16 cellular contexts compared by ENCODE assay signal in the genomic region with DNA sequence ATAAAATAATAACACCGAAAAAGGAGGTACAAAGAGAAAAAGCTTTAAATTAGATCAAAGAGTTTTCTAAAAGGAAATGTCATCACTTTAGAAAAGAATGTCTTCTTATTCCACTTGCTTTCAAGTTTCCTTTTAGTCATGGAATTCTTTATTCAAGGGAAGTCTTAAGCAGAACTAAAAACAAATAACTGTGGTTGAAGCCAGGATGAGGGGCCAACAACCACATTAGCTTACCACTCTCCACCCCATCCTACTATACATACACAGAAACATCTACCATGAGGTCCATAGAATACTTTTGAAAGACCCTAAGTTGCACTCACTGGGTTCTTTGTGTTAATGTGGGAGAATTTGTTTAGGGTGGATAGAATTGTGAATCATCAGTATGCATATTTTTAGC.
"Had no signal": no experiment of that assay in that cellular context is flagged by ENCODE, and none has a peak within 500 bp of the region (broad histone marks: within the 10 kb centered on the region; RNA-seq: fewer than 3 reads in every experiment).

No MANE protein-coding gene starts in this region.

- H3K4me1 ChIP-seq: adrenal gland, psoas muscle, stomach had no signal

- H3K36me3 Mint-ChIP-seq: natural killer cell treated with Interleukin-12 subunit alpha and Interleukin-12 subunit beta and Interleukin-15 and Interleukin-18, amount 100 ng/mL, for 72 hours had no signal

- H3K4me3 Mint-ChIP-seq: activated B cell treated with CpG ODN at 0.5 μM for 24 hours; activated CD4-positive, alpha-beta T cell treated with anti-CD3 and anti-CD28 coated beads, Interleukin-2, amount 10 ng/mL, durations not matched to agents 24 days and 14 days; activated T-helper 1 cell treated with anti-CD3 and anti-CD28 coated beads, Interleukin-12 subunit alpha, Interleukin-12 subunit beta, Interleukin-2, Interleukin-4 antibody, amounts not matched to agents 30 ng/mL and 10 ng/mL and 1 ng/mL, durations not matched to agents 14 hours and 24 hours and 36 hours; natural killer cell treated with Interleukin-12 subunit alpha and Interleukin-12 subunit beta and Interleukin-15 and Interleukin-18, amount 100 ng/mL, for 72 hours; T-helper 1 cell treated with Interleukin-12 subunit alpha and Interleukin-12 subunit beta and Interleukin-4 antibody, amounts not matched to agents 30 μg/mL and 1 μg/mL, for 36 hours had no signal

- H3K36me3 ChIP-seq: adrenal gland, stomach, thoracic aorta had no signal

- H3K27ac ChIP-seq: adrenal gland, psoas muscle, SK-N-MC, stomach, thoracic aorta had no signal

- DNase-seq: activated B cell treated with CpG ODN at 0.5 μM for 24 hours; activated CD4-positive, alpha-beta T cell treated with anti-CD3 and anti-CD28 coated beads, Interleukin-2, amount 10 ng/mL, durations not matched to agents 24 days and 14 days; activated naive CD4-positive, alpha-beta T cell treated with Interleukin-2 at 50 U/mL for 16 hours; adrenal gland; cerebellar nuclear complex; hypothalamus; mammary epithelial cell; psoas muscle; stimulated activated CD4-positive, alpha-beta T cell treated with anti-CD3 and anti-CD28 coated beads, Interleukin-15, amount 100 ng/mL, for 24 hours; stimulated activated CD4-positive, alpha-beta T cell treated with anti-CD3 and anti-CD28 coated beads, Interleukin-4, amount 100 ng/mL, for 24 hours; stomach had no signal

- H3K27ac Mint-ChIP-seq: activated B cell treated with CpG ODN at 0.5 μM for 24 hours; activated CD4-positive, alpha-beta T cell treated with anti-CD3 and anti-CD28 coated beads, Interleukin-2, amount 10 ng/mL, durations not matched to agents 24 days and 14 days; activated T-helper 1 cell treated with anti-CD3 and anti-CD28 coated beads, Interleukin-12 subunit alpha, Interleukin-12 subunit beta, Interleukin-2, Interleukin-4 antibody, amounts not matched to agents 30 ng/mL and 10 ng/mL and 1 ng/mL, durations not matched to agents 14 hours and 24 hours and 36 hours; natural killer cell treated with Interleukin-12 subunit alpha and Interleukin-12 subunit beta and Interleukin-15 and Interleukin-18, amount 100 ng/mL, for 72 hours; T-helper 1 cell treated with Interleukin-12 subunit alpha and Interleukin-12 subunit beta and Interleukin-4 antibody, amounts not matched to agents 30 μg/mL and 1 μg/mL, for 36 hours had no signal

- H3K4me1 Mint-ChIP-seq: activated B cell treated with CpG ODN at 0.5 μM for 24 hours; activated CD4-positive, alpha-beta T cell treated with anti-CD3 and anti-CD28 coated beads, Interleukin-2, amount 10 ng/mL, durations not matched to agents 24 days and 14 days had no signal

- H3K9me3 ChIP-seq: adrenal gland, psoas muscle, thoracic aorta had no signal

- H3K9me3 Mint-ChIP-seq: activated CD4-positive, alpha-beta T cell treated with anti-CD3 and anti-CD28 coated beads, Interleukin-2, amount 10 ng/mL, durations not matched to agents 24 days and 14 days; activated T-helper 1 cell treated with anti-CD3 and anti-CD28 coated beads, Interleukin-12 subunit alpha, Interleukin-12 subunit beta, Interleukin-2, Interleukin-4 antibody, amounts not matched to agents 30 ng/mL and 10 ng/mL and 1 ng/mL, durations not matched to agents 14 hours and 24 hours and 36 hours; T-helper 1 cell treated with Interleukin-12 subunit alpha and Interleukin-12 subunit beta and Interleukin-4 antibody, amounts not matched to agents 30 μg/mL and 1 μg/mL, for 36 hours had no signal

- H3K4me3 ChIP-seq: adrenal gland, psoas muscle, SK-N-MC, stomach, thoracic aorta had no signal

- H3K27me3 ChIP-seq: adrenal gland, stomach had no signal

- ATAC-seq: natural killer cell treated with Interleukin-12 subunit alpha and Interleukin-12 subunit beta and Interleukin-15 and Interleukin-18, amount 100 ng/mL, for 72 hours; psoas muscle had no signal
